8 cellular contexts compared by ENCODE assay signal in genomic region chr19:5403968-5404640, GRCh38. TPM values are rescaled to one million over a fixed set of nuclear protein-coding genes. Genes with fewer than 3 reads are reported as not detected.
DNase-seq lines count a peak whose midpoint lies in the region; ATAC-seq and TF ChIP-seq lines count a peak whose summit lies in the region.

No MANE protein-coding gene starts in this region.

- no peaks in the 10 kb centered on the region for H3K9me3 ChIP-seq in iPS DF 6.9 (ENCODE audit: control insufficient read depth, insufficient read depth, low read length)
- H3K9me3 ChIP-seq in esophagus muscularis mucosa = peaks cover 0 to 17% (median 4%) of the 10 kb centered on the region in 4 donors

- H3K27ac ChIP-seq in iPS DF 6.9 (ENCODE audit: low read length) (no peak overlapping the region), esophagus muscularis mucosa (replicated peaks in 1 of 4) (no peak overlapping the region)

- WGBS in iPS DF 6.9 (ENCODE audit: insufficient coverage, insufficient read length) = no CpG with 5 or more reads among the region's 12 CpGs
- 5% methylated on average over 12 of the region's 12 CpGs for WGBS in esophagus muscularis mucosa

- 0 out of 2 replicates have a peak, but pooled peaks cover 2% of the 10 kb centered on the region for H3K27me3 ChIP-seq in iPS DF 6.9 (ENCODE audit: control insufficient read depth, insufficient read depth, low read length)
- H3K27me3 ChIP-seq in esophagus muscularis mucosa = peaks cover 0 to 35% (median 0%) of the 10 kb centered on the region in 4 donors

- H3K4me3 ChIP-seq in HFF-Myc (replicated peaks; ENCODE audit: low read depth, low read length) = no peak overlapping the region
- H3K4me3 ChIP-seq in astrocyte of the cerebellum (ENCODE audit: low read depth, low read length) = no peak overlapping the region
- H3K4me3 ChIP-seq in iPS DF 6.9 (ENCODE audit: low read length) = no peak overlapping the region
- H3K4me3 ChIP-seq in esophagus muscularis mucosa = no peak overlapping the region

- DNase-seq in ACHN (peak; percentile 84), HFF-Myc (ENCODE audit: extremely low read depth, low read depth) (peak; percentile 86), T-helper 9 cell (peak; percentile 39), astrocyte of the cerebellum (ENCODE audit: low read depth) (peak; percentile 84), iPS DF 6.9 (ENCODE audit: low read depth, low spot score) (peak; percentile 84), esophagus muscularis mucosa (ENCODE audit: extremely low spot score) (no peak)
- peak; percentile 7 to 52 for DNase-seq in stimulated activated CD4-positive, alpha-beta T cell treated with anti-CD3 and anti-CD28 coated beads, Interleukin-15, amount 100 ng/mL, for 48 hours (ENCODE audit: low read depth in 2 of 2)

- H3K36me3 ChIP-seq in iPS DF 6.9 (ENCODE audit: control insufficient read depth, insufficient read depth, low read length) (no peaks in the 10 kb centered on the region), esophagus muscularis mucosa (no peaks in the 10 kb centered on the region)

- TF ChIP-seq CTCF in HFF-Myc (IDR thresholded peaks at IDR 0.05; ENCODE audit: low read depth, low read length, missing control alignments) = no peak
- no peak for TF ChIP-seq CTCF in astrocyte of the cerebellum (IDR thresholded peaks at IDR 0.05; ENCODE audit: low read depth, low read length, missing control alignments)
- no peak for TF ChIP-seq CTCF in esophagus muscularis mucosa (IDR thresholded peaks at IDR 0.05)

- TF ChIP-seq EP300 in esophagus muscularis mucosa (IDR thresholded peaks at IDR 0.05) = no peak

- no peak for TF ChIP-seq POLR2A in esophagus muscularis mucosa (IDR thresholded peaks at IDR 0.05; ENCODE audit: low read depth)

- H3K4me1 ChIP-seq in iPS DF 6.9 (ENCODE audit: control insufficient read depth, insufficient read depth, low read length) = no peaks in the 10 kb centered on the region
- no peaks in the 10 kb centered on the region for H3K4me1 ChIP-seq in esophagus muscularis mucosa

- in situ Hi-C loops in ACHN (cut with HindIII; ENCODE audit: low pct_ligation_motif_present, low pct_unique_long_range_greater_than_20kb, low sequenced_read_pairs) = no loop called here
- in situ Hi-C loops in astrocyte of the cerebellum (cut with HindIII; ENCODE audit: low sequenced_read_pairs) = no loop called here

- ATAC-seq in HG03159 (IDR thresholded peaks at IDR 0.05; ENCODE audit: unreplicated experiment) = no peak

- intact Hi-C loops in esophagus muscularis mucosa (cut with DNase I) = no loop called here

RNA-seq across cellular contexts. Expression of gene ZNRF4, which starts 51.1 kb away (rescaled TPM):
- total RNA-seq in esophagus muscularis mucosa = not detected
